ENCODE assay signal across 34 cellular contexts in genomic region chr10:22980822-22981221, GRCh38. TPM values are rescaled to one million over a fixed set of nuclear protein-coding genes. Genes with fewer than 3 reads are reported as not detected.
"Had no signal": no experiment of that assay in that cellular context is flagged by ENCODE, and none has a peak within 500 bp of the region (broad histone marks: within the 10 kb centered on the region; RNA-seq: fewer than 3 reads in every experiment).

No MANE protein-coding gene starts in this region.

- H3K9me3 ChIP-seq: adrenal gland, ascending aorta, body of pancreas, breast epithelium had no signal

- H3K27ac ChIP-seq: adrenal gland, ascending aorta, body of pancreas, brain microvascular endothelial cell, breast epithelium, cardiac muscle cell had no signal

- DNase-seq: activated effector memory CD4-positive, alpha-beta T cell treated with anti-CD3 and anti-CD28 coated beads, Interleukin-2, amount 50 U/mL, for 16 hours; activated effector memory CD4-positive, alpha-beta T cell treated with Interleukin-2 at 50 U/mL for 16 hours; activated gamma-delta T cell; activated gamma-delta T cell treated with Interleukin-2 at 50 U/mL for 16 hours; activated naive CD4-positive, alpha-beta T cell; activated naive CD4-positive, alpha-beta T cell treated with anti-CD3 and anti-CD28 coated beads for 36 hours; activated naive CD4-positive, alpha-beta T cell treated with anti-CD3 and anti-CD28 coated beads, Interleukin-2, amount 10 ng/mL, durations not matched to agents 7 days and 5 days; activated naive CD4-positive, alpha-beta T cell treated with anti-CD3 and anti-CD28 coated beads, Interleukin-2, amount 50 U/mL, for 16 hours; activated naive CD4-positive, alpha-beta T cell treated with Interleukin-2 at 50 U/mL for 16 hours; activated naive CD8-positive, alpha-beta T cell treated with anti-CD3 and anti-CD28 coated beads for 36 hours; activated naive CD8-positive, alpha-beta T cell treated with anti-CD3 and anti-CD28 coated beads, Interleukin-2, amount 10 ng/mL, durations not matched to agents 7 days and 5 days; activated naive CD8-positive, alpha-beta T cell treated with anti-CD3 and anti-CD28 coated beads, Interleukin-2, amount 50 U/mL, for 24 hours; activated T-cell treated with anti-CD3 and anti-CD28 coated beads, Interleukin-2, amount 50 U/mL, for 1 hour; activated T-cell treated with anti-CD3 and anti-CD28 coated beads, Interleukin-2, amount 50 U/mL, for 24 hours; activated T-cell treated with anti-CD3 and anti-CD28 coated beads, Interleukin-2, amount 50 U/mL, for 4 hours; activated T-cell treated with anti-CD3 and anti-CD28 coated beads, Interleukin-2, amount 50 U/mL, for 48 hours; activated T-cell treated with anti-CD3 and anti-CD28 coated beads, Interleukin-2, amount 50 U/mL, for 72 hours; adrenal gland; amniotic stem cell; amygdala; anterior cingulate cortex; aorta; body of pancreas; brain microvascular endothelial cell; caudate nucleus; central memory CD4-positive, alpha-beta T cell; cerebellar nuclear complex had no signal

- H3K36me3 ChIP-seq: adrenal gland, ascending aorta, brain microvascular endothelial cell, breast epithelium, cardiac muscle cell had no signal

- H3K4me1 ChIP-seq: adrenal gland, ascending aorta, body of pancreas, breast epithelium had no signal

- ATAC-seq: activated naive CD4-positive, alpha-beta T cell treated with anti-CD3 and anti-CD28 coated beads, Interleukin-2, amount 50 U/mL, for 72 hours; activated naive CD8-positive, alpha-beta T cell treated with anti-CD3 and anti-CD28 coated beads, Interleukin-2, amount 50 U/mL, for 24 hours; activated T-cell treated with anti-CD3 and anti-CD28 coated beads, Interleukin-2, amount 50 U/mL, for 4 hours; activated T-cell treated with anti-CD3 and anti-CD28 coated beads, Interleukin-2, amount 50 U/mL, for 72 hours; activated T-helper 17 cell treated with anti-CD3 and anti-CD28 coated beads, Interleukin-2, amount 50 U/mL, for 72 hours; body of pancreas had no signal

- H3K4me3 ChIP-seq: adrenal gland, ascending aorta, body of pancreas, breast epithelium, cardiac muscle cell had no signal

- H3K27me3 ChIP-seq: adrenal gland, ascending aorta, body of pancreas, brain microvascular endothelial cell, breast epithelium, cardiac muscle cell had no signal

RNA-seq across cellular contexts. Expression of gene ARMC3, which starts 53.0 kb away (rescaled TPM):
- total RNA-seq: activated naive CD4-positive, alpha-beta T cell treated with anti-CD3 and anti-CD28 coated beads for 36 hours; activated naive CD4-positive, alpha-beta T cell treated with anti-CD3 and anti-CD28 coated beads, Interleukin-2, amount 50 U/mL, for 72 hours; activated naive CD8-positive, alpha-beta T cell treated with anti-CD3 and anti-CD28 coated beads, Interleukin-2, amount 10 ng/mL, durations not matched to agents 7 days and 5 days; activated T-cell treated with anti-CD3 and anti-CD28 coated beads, Interleukin-2, amount 50 U/mL, for 4 hours; activated T-cell treated with anti-CD3 and anti-CD28 coated beads, Interleukin-2, amount 50 U/mL, for 72 hours; activated T-helper 1 cell treated with anti-CD3 and anti-CD28 coated beads, Interleukin-12 subunit alpha, Interleukin-12 subunit beta, Interleukin-2, Interleukin-4 antibody, amounts not matched to agents 30 ng/mL and 10 ng/mL and 1 ng/mL, durations not matched to agents 14 hours and 24 hours and 36 hours; activated T-helper 17 cell treated with anti-CD3 and anti-CD28 coated beads, Interleukin-2, amount 50 U/mL, for 72 hours; activated T-helper 2 cell treated with anti-CD3 and anti-CD28 coated beads, Interferon-gamma antibody, Interleukin-2, Interleukin-4, amounts not matched to agents 10 μg/mL and 5 μg/mL and 100 μg/mL, durations not matched to agents 14 hours and 24 hours and 36 hours; adrenal gland; aorta; ascending aorta; cardiac muscle cell had no signal
